ENCODE assay signal across 8 cellular contexts in genomic region chr21:45974073-45975016, GRCh38. TPM values are rescaled to one million over a fixed set of nuclear protein-coding genes. Genes with fewer than 3 reads are reported as not detected.
DNase-seq lines count a peak whose midpoint lies in the region; ATAC-seq and TF ChIP-seq lines count a peak whose summit lies in the region.

No MANE protein-coding gene starts in this region.

- CTCF ChIA-PET in activated CD4-positive, alpha-beta memory T cell treated with anti-CD3 and anti-CD28 coated beads, Interleukin-2, amount 10 ng/mL, durations not matched to agents 7 days and 5 days (lab: Charles Lee) = interaction anchor here (0.6 to 1.6 kb wide), 10 partner anchors 17 to 625 kb away, joined by 3 to 5 read pairs (median 3); partner anchors contain the start of gene YBEY

- WGBS in H9 (ENCODE audit: extremely low coverage, insufficient read length, low lambda C conversion rate) = no CpG with 5 or more reads among the region's 59 CpGs

- peak overlapping the region; percentile 15 for H3K9ac ChIP-seq in H9 (ENCODE audit: extremely low read depth, insufficient read length, low read length)

- H3K36me3 Mint-ChIP-seq in CD14-positive monocyte (no peaks in the 10 kb centered on the region), H9 (ENCODE audit: insufficient read depth in 1 of 3, low read depth in 3 of 3) (no peaks in the 10 kb centered on the region), naive B cell (no peaks in the 10 kb centered on the region)
- H3K36me3 Mint-ChIP-seq in activated CD4-positive, alpha-beta memory T cell treated with anti-CD3 and anti-CD28 coated beads, Interleukin-2, amount 10 ng/mL, durations not matched to agents 7 days and 5 days (ENCODE audit: low read depth) = no peaks in the 10 kb centered on the region

- no peaks in the 10 kb centered on the region for H3K79me1 ChIP-seq in H9 (ENCODE audit: insufficient read depth, low read depth, low read length, poor library complexity, severe bottlenecking)

- peaks cover 54 to 89% (median 59%) of the 10 kb centered on the region in 3 donors for H3K27me3 Mint-ChIP-seq in CD14-positive monocyte (ENCODE audit: low read depth in 3 of 3)
- H3K27me3 Mint-ChIP-seq in H9 (ENCODE audit: low read depth) = peaks cover 8% of the 10 kb centered on the region
- H3K27me3 Mint-ChIP-seq in activated CD4-positive, alpha-beta memory T cell treated with anti-CD3 and anti-CD28 coated beads, Interleukin-2, amount 10 ng/mL, durations not matched to agents 7 days and 5 days = peaks cover 29% of the 10 kb centered on the region
- peaks cover 26 to 61% (median 46%) of the 10 kb centered on the region in 3 donors for H3K27me3 Mint-ChIP-seq in naive B cell

- H2BK12ac ChIP-seq in H9 (ENCODE audit: insufficient read length, low read depth, low read length) = no peak overlapping the region

- no peak overlapping the region for H4K5ac ChIP-seq in H9 (ENCODE audit: insufficient read length, low read depth, low read length)

- H3K27ac ChIP-seq in H9 (ENCODE audit: insufficient read length, low read depth, low read length) = no peak overlapping the region

- no peaks in the 10 kb centered on the region for H3K27me3 ChIP-seq in H9 (ENCODE audit: insufficient read depth, low read length)

- no peaks in the 10 kb centered on the region; the same call in 1 of the 2 replicates for H3K4me1 ChIP-seq in H9 (ENCODE audit: insufficient read depth, low read length)

- H4K20me1 ChIP-seq in H9 (ENCODE audit: control insufficient read depth, insufficient read depth, insufficient read length) = no peaks in the 10 kb centered on the region

- POLR2A ChIA-PET in activated CD4-positive, alpha-beta memory T cell treated with anti-CD3 and anti-CD28 coated beads, Interleukin-2, amount 10 ng/mL, durations not matched to agents 7 days and 5 days (lab: Charles Lee) = no interaction called here

- H3T11ph ChIP-seq in H9 (ENCODE audit: low read length) = no peak overlapping the region

- H3K23ac ChIP-seq in H9 (ENCODE audit: insufficient read length, low read depth, low read length) = no peak overlapping the region

- peak overlapping the region; percentile 52; the same call in 1 of the 2 replicates for H3K14ac ChIP-seq in H9 (ENCODE audit: insufficient read depth, low read length)

- no peak overlapping the region for H2BK120ac ChIP-seq in H9 (ENCODE audit: low read depth, low read length, poor library complexity, severe bottlenecking)

- H3K4me3 Mint-ChIP-seq in CD14-positive monocyte (peak overlapping the region; percentile 73 to 87), H9 (peak overlapping the region; percentile 67 to 83), naive B cell (peak overlapping the region; percentile 85 to 93 (median 91))
- peak overlapping the region; percentile 69 for H3K4me3 Mint-ChIP-seq in activated CD4-positive, alpha-beta memory T cell treated with anti-CD3 and anti-CD28 coated beads, Interleukin-2, amount 10 ng/mL, durations not matched to agents 7 days and 5 days

- H3K56ac ChIP-seq in H9 (ENCODE audit: insufficient read length, low read depth, low read length) = no peak overlapping the region

- H2BK20ac ChIP-seq in H9 (ENCODE audit: low read depth, low read length, poor library complexity, severe bottlenecking) = no peak overlapping the region

- H3K23me2 ChIP-seq in H9 (ENCODE audit: insufficient read length, low read depth, low read length, poor library complexity, severe bottlenecking) = peaks cover 27% of the 10 kb centered on the region

- H4K91ac ChIP-seq in H9 (ENCODE audit: insufficient read length, low read depth, low read length) = no peak overlapping the region

- H3K9me3 ChIP-seq in H9 (ENCODE audit: control insufficient read depth, low read depth, low read length) = no peaks in the 10 kb centered on the region

- no peak overlapping the region for H2BK15ac ChIP-seq in H9 (ENCODE audit: low read depth, low read length)

- H3K9me3 Mint-ChIP-seq in CD14-positive monocyte = peaks cover 0 to 13% (median 2%) of the 10 kb centered on the region in 7 donors
- H3K9me3 Mint-ChIP-seq in H9 = no peaks in the 10 kb centered on the region; a peak in 1 of 5 replicates
- H3K9me3 Mint-ChIP-seq in activated CD4-positive, alpha-beta memory T cell treated with anti-CD3 and anti-CD28 coated beads, Interleukin-2, amount 10 ng/mL, durations not matched to agents 7 days and 5 days = no peaks in the 10 kb centered on the region
- H3K9me3 Mint-ChIP-seq in naive B cell = peaks cover 0 to 1% (median 0%) of the 10 kb centered on the region in 7 donors

- TF ChIP-seq CTCF in CD14-positive monocyte (IDR thresholded peaks at IDR 0.05) (no peak), H9 (conservative IDR thresholded peaks at IDR 0.05) (no peak)

- no peaks in the 10 kb centered on the region for H3K79me2 ChIP-seq in H9 (ENCODE audit: insufficient read depth, low read length)

- DNase-seq in CD14-positive monocyte (ENCODE audit: low spot score) = peak; percentile 41
- DNase-seq in H9 = peak; percentile 69
- DNase-seq in activated CD4-positive, alpha-beta memory T cell treated with anti-CD3 and anti-CD28 coated beads, Interleukin-2, amount 10 ng/mL, durations not matched to agents 7 days and 5 days = no peak
- peak; percentile 64 for DNase-seq in fibroblast of peridontal ligament (ENCODE audit: extremely low read depth)
- DNase-seq in naive B cell = no peak
- DNase-seq in NCI-H2171 treated with DMSO at 0.1 percent for 48 hours (lab: John Stamatoyannopoulos, UW) = no peak
- no peak for DNase-seq in NCI-H1694 treated with DMSO at 0.1 percent for 48 hours (lab: John Stamatoyannopoulos, UW)

- intact Hi-C loops in CD14-positive monocyte (cut with micrococcal nuclease) = no loop called here

- H3K4me2 ChIP-seq in H9 (ENCODE audit: insufficient read depth, insufficient read length, low read length) = peak overlapping the region; percentile 82

- H3K4ac ChIP-seq in H9 (ENCODE audit: low read depth, low read length) = no peak overlapping the region

- no peak overlapping the region for H2AK5ac ChIP-seq in H9 (ENCODE audit: insufficient read length, low read length)

- H2BK5ac ChIP-seq in H9 (ENCODE audit: insufficient read length, low read length) = no peak overlapping the region

- ATAC-seq in naive B cell (ENCODE audit: low read depth in 2 of 2) (peak; percentile 42 to 46), HG02571 (IDR thresholded peaks at IDR 0.05; ENCODE audit: unreplicated experiment) (no peak)

- peak overlapping the region; percentile 68 for H3K18ac ChIP-seq in H9 (ENCODE audit: insufficient read length, low read depth, low read length)

- no peak overlapping the region for H2AFZ ChIP-seq in H9 (ENCODE audit: low read length)

- H4K8ac ChIP-seq in H9 (replicated peaks; ENCODE audit: insufficient read length, low read depth, low read length) = no peak overlapping the region

- peak overlapping the region in 1 of 7 donors; percentile 19 for H3K27ac Mint-ChIP-seq in CD14-positive monocyte
- no peak overlapping the region; a peak in 1 of 7 replicates for H3K27ac Mint-ChIP-seq in H9
- H3K27ac Mint-ChIP-seq in activated CD4-positive, alpha-beta memory T cell treated with anti-CD3 and anti-CD28 coated beads, Interleukin-2, amount 10 ng/mL, durations not matched to agents 7 days and 5 days = no peak overlapping the region
- peak overlapping the region in 2 of 6 donors; percentile 54 to 66 for H3K27ac Mint-ChIP-seq in naive B cell

- H3K4me1 Mint-ChIP-seq in CD14-positive monocyte = peaks cover 15% of the 10 kb centered on the region
- peaks cover 21 to 25% of the 10 kb centered on the region in 2 experiments for H3K4me1 Mint-ChIP-seq in H9
- peaks cover 13% of the 10 kb centered on the region for H3K4me1 Mint-ChIP-seq in activated CD4-positive, alpha-beta memory T cell treated with anti-CD3 and anti-CD28 coated beads, Interleukin-2, amount 10 ng/mL, durations not matched to agents 7 days and 5 days
- H3K4me1 Mint-ChIP-seq in naive B cell = peaks cover 7 to 13% (median 7%) of the 10 kb centered on the region in 3 donors

RNA-seq across cellular contexts. Expression of gene COL6A1, which starts 7.2 kb away (rescaled TPM):
- polyA plus RNA-seq in CD14-positive monocyte = under 1 TPM; 0.08 to 0.10 TPM
- total RNA-seq in H9 (2021) = 193 and 194 TPM in 2 replicates
- total RNA-seq in activated CD4-positive, alpha-beta memory T cell treated with anti-CD3 and anti-CD28 coated beads, Interleukin-2, amount 10 ng/mL, durations not matched to agents 7 days and 5 days = under 1 TPM; 0.08 to 0.33 TPM
- not detected for polyA plus RNA-seq in naive B cell (ENCODE audit: low read depth in 6 of 6)

Comparison
In these comparisons a context has a peak if more than half of its experiments do, and no peak if none do; other contexts are left out.
1. DNase-seq: peak in CD14-positive monocyte (single experiment), H9 (single experiment) and fibroblast of peridontal ligament (single experiment); none in activated CD4-positive, alpha-beta memory T cell treated with anti-CD3 and anti-CD28 coated beads, Interleukin-2, amount 10 ng/mL, durations not matched to agents 7 days and 5 days (single experiment), naive B cell (single experiment), NCI-H2171 treated with DMSO at 0.1 percent for 48 hours (single experiment) and NCI-H1694 treated with DMSO at 0.1 percent for 48 hours (single experiment).
2. RNA of gene COL6A1, which starts 7.2 kb away (total RNA-seq): 193 to 194 TPM in H9; 0.08 to 0.33 TPM in activated CD4-positive, alpha-beta memory T cell treated with anti-CD3 and anti-CD28 coated beads, Interleukin-2, amount 10 ng/mL, durations not matched to agents 7 days and 5 days; every median in the first group is over 100 times any median in the second.
3. Peak in every context shown above with its lines, with median percentiles within 50 percentile points of each other: H3K4me3 Mint-ChIP-seq.